In the genomic region with DNA sequence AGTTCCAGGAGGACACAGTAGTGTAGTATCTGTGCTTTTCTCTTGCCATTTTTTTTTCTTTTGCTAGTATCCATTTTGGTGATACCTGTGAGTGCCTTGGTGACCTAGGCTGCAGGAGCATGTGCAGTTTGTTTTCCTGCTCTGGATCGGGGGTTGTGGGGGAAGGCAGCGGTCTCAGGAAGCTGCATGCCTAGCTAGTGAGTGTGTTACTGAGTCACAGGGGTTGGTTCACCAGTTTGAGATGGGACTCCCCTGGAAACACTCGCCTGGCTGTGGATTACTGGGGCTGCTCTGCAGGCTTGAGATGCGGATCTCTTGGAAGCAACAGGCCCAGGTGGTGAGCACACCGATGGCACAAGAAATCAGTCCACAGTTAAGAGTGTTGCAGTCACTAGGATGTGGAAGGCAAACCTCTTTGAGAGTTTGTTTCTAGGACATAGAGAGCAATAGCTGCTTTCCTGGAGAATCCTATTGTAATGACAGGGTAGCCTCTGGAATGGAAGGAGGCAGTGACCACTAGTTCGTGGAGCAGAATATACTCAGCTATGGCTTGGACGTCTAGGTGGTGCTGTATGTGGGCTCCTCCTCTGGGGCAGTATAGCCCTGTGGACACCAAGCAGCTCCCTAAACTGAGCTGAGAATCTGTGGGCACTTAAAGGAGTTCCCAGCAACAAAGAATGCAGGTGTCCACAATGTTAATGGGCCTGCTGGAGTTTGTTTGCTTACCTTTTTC, we compare ENCODE assay signal across 12 cellular contexts. TPM values are rescaled to one million over a fixed set of nuclear protein-coding genes. Genes with fewer than 3 reads are reported as not detected.
DNase-seq lines count a peak whose midpoint lies in the region; ATAC-seq and TF ChIP-seq lines count a peak whose summit lies in the region.
"Had no signal": no experiment of that assay in that cellular context is flagged by ENCODE, and none has a peak within 500 bp of the region (broad histone marks: within the 10 kb centered on the region; RNA-seq: fewer than 3 reads in every experiment).

No MANE protein-coding gene starts in this region.

- no peaks in the 10 kb centered on the region for H3K4me1 ChIP-seq in esophagus muscularis mucosa
- H3K4me1 ChIP-seq: heart right ventricle, vagina had no signal

- ATAC-seq in HG03095 (IDR thresholded peaks at IDR 0.05; ENCODE audit: unreplicated experiment) = no peak
- ATAC-seq: heart right ventricle had no signal

- H3K9me3 ChIP-seq in esophagus muscularis mucosa = peaks cover 0 to 19% (median 9%) of the 10 kb centered on the region in 4 donors
- H3K9me3 ChIP-seq: vagina had no signal

- H3K27me3 ChIP-seq in esophagus muscularis mucosa = no peaks in the 10 kb centered on the region
- H3K27me3 ChIP-seq: heart right ventricle, vagina had no signal

- no peak for TF ChIP-seq POLR2A in esophagus muscularis mucosa (IDR thresholded peaks at IDR 0.05; ENCODE audit: low read depth)

- H3K36me3 ChIP-seq in esophagus muscularis mucosa = no peaks in the 10 kb centered on the region
- H3K36me3 ChIP-seq: heart right ventricle, vagina had no signal

- TF ChIP-seq CTCF in fibroblast of the aortic adventitia (IDR thresholded peaks at IDR 0.05; ENCODE audit: insufficient read depth, low read length) (no peak), esophagus muscularis mucosa (IDR thresholded peaks at IDR 0.05) (no peak)

- H3K27ac ChIP-seq in esophagus muscularis mucosa (replicated peaks in 1 of 4) = no peak overlapping the region
- H3K27ac ChIP-seq: heart right ventricle, vagina had no signal

- 79% methylated on average over 7 of the region's 7 CpGs for WGBS in esophagus muscularis mucosa

- TF ChIP-seq EP300 in esophagus muscularis mucosa (IDR thresholded peaks at IDR 0.05) = no peak

- DNase-seq in HCEC 1CT (peak; percentile 89), SW480 (ENCODE audit: low spot score) (peak; percentile 34), fibroblast of the aortic adventitia (ENCODE audit: low read depth) (peak; percentile 71), NCI-H524 treated with DMSO at 0.1 percent for 48 hours (lab: John Stamatoyannopoulos, UW) (no peak), esophagus muscularis mucosa (ENCODE audit: extremely low spot score) (no peak), NCI-H1436 (lab: John Stamatoyannopoulos, UW) (no peak)
- DNase-seq: GOT3, heart right ventricle, NCI-H446 had no signal

- H3K4me3 ChIP-seq in fibroblast of the aortic adventitia (ENCODE audit: low read depth, low read length) (no peak overlapping the region), esophagus muscularis mucosa (no peak overlapping the region)
- H3K4me3 ChIP-seq: heart right ventricle, vagina had no signal

- intact Hi-C loops in esophagus muscularis mucosa (cut with DNase I) = no loop called here

RNA-seq across cellular contexts. Expression of a gene that starts 20.0 kb away (rescaled TPM):
- not detected in 2 replicates for total RNA-seq in fibroblast of the aortic adventitia (ENCODE audit: low replicate concordance)
- total RNA-seq in esophagus muscularis mucosa = not detected
- total RNA-seq: heart right ventricle, skeletal muscle tissue, vagina had no signal

RNA-seq across cellular contexts. Expression of a gene that starts 55.1 kb away (rescaled TPM):
- total RNA-seq in fibroblast of the aortic adventitia (ENCODE audit: low replicate concordance) (not detected in 2 replicates), esophagus muscularis mucosa (not detected)
- total RNA-seq: heart right ventricle, skeletal muscle tissue, vagina had no signal

Comparison
In these comparisons a context has a peak if more than half of its experiments do, and no peak if none do; other contexts are left out.
1. DNase-seq: peak in HCEC 1CT (single experiment), SW480 (single experiment) and fibroblast of the aortic adventitia (single experiment); none in NCI-H524 treated with DMSO at 0.1 percent for 48 hours (single experiment), esophagus muscularis mucosa (single experiment) and NCI-H1436 (single experiment).